Comparison of ENCODE assay signal across 10 cellular contexts in the genomic region with DNA sequence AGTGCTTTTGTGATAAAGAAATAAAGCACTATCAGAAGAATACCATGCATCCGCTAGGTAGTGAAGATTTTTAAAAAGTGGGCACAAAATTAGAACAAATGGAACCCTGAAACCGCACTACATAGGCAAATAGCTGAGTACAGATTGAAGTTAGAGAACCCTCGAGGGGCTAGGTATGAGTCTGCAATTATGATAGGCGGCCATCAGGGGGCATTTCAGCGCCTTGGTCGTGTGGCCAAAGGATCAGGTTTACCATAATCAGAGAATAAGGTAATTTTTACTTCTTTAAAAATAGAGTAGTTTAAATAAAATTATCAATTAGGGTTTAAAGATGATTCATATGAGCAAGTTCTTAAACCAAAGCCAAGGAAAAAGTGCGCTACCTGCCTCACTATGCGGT.
DNase-seq lines count a peak whose midpoint lies in the region; ATAC-seq, FAIRE-seq and TF ChIP-seq lines count a peak whose summit lies in the region.
"Had no signal": no experiment of that assay in that cellular context is flagged by ENCODE, and none has a peak within 500 bp of the region (broad histone marks: within the 10 kb centered on the region; RNA-seq: fewer than 3 reads in every experiment).

No MANE protein-coding gene starts in this region.

- H3K9me3 ChIP-seq in HepG2 (ENCODE audit: low read length): no peaks in the 10 kb centered on the region

- no peaks in the 10 kb centered on the region; the same call in 1 of the 2 replicates for H3K4me1 ChIP-seq in HepG2 (ENCODE audit: insufficient read depth, low read length)

- peak; percentile 9; the same call in 1 of the 2 replicates for TF ChIP-seq RAD21 in HepG2 (CRISPR knock-in tag; IDR thresholded peaks at IDR 0.05)

- no peak for FAIRE-seq in HepG2 (lab: Jason Lieb, UNC)

- no peaks in the 10 kb centered on the region for H3K36me3 ChIP-seq in H7 (replicated peaks; ENCODE audit: control insufficient read depth, insufficient read depth, low read length)
- no peaks in the 10 kb centered on the region for H3K36me3 ChIP-seq in HepG2 (replicated peaks in 1 of 2; ENCODE audit: control insufficient read depth in 1 of 2, insufficient read depth in 2 of 2, low read length in 2 of 2)

- 27% methylated on average over 8 of the region's 8 CpGs for WGBS in HepG2 (ENCODE audit: low lambda C conversion rate)

- H3K9ac ChIP-seq in HepG2 (ENCODE audit: insufficient read depth, low read depth, low read length): no peak overlapping the region

- no peak for ATAC-seq in HepG2
- ATAC-seq in GM18502 (IDR thresholded peaks at IDR 0.05; ENCODE audit: poor library complexity, unreplicated experiment): no peak
- ATAC-seq in HG03457 (IDR thresholded peaks at IDR 0.05; ENCODE audit: unreplicated experiment): no peak
- ATAC-seq: activated naive CD4-positive, alpha-beta T cell treated with anti-CD3 and anti-CD28 coated beads, Interleukin-2, amount 50 U/mL, for 72 hours had no signal

- no peak overlapping the region for H3K4me3 ChIP-seq in H7 (ENCODE audit: insufficient read depth, low read depth, low read length)
- H3K4me3 ChIP-seq in HepG2 (replicated peaks in 1 of 3; ENCODE audit: insufficient read depth in 1 of 3, low read depth in 2 of 3, low read length in 3 of 3): no peak overlapping the region

- H2AFZ ChIP-seq in HepG2 (ENCODE audit: low read length): no peak overlapping the region

- TF ChIP-seq POLR2A in HepG2 (IDR thresholded peaks at IDR 0.05; ENCODE audit: insufficient read depth in 1 of 2, low read depth in 2 of 2, low read length in 2 of 2): no peak

- DNase-seq in CD1c-positive myeloid dendritic cell (ENCODE audit: extremely low spot score): peak; percentile 3
- peak; percentile 58 for DNase-seq in H7
- DNase-seq in activated CD4-positive, alpha-beta T cell treated with anti-CD3 and anti-CD28 coated beads, Interleukin-2, amount 50 U/mL, for 1 hour: peak; percentile 2
- no peak for DNase-seq in HepG2 (ENCODE audit: low spot score)
- no peak for DNase-seq in NCI-H187 treated with DMSO at 0.1 percent for 48 hours (lab: John Stamatoyannopoulos, UW)
- no peak for DNase-seq in C1 segment of cervical spinal cord (lab: John Stamatoyannopoulos, UW)
- DNase-seq: RPMI8226 had no signal

- peak; percentile 50 for TF ChIP-seq CTCF in HepG2 (CRISPR knock-in tag; IDR thresholded peaks at IDR 0.05)

- in situ Hi-C loops in HepG2 (cut with HindIII; ENCODE audit: extremely low pct_ligation_motif_present, low pct_unique_long_range_greater_than_20kb): loop anchor here (10.0 kb wide), 1 partner anchor 405 kb away; no protein-coding TSS in a partner anchor

- intact Hi-C loops in HepG2 (cut with micrococcal nuclease; ENCODE audit: unreplicated experiment): loop anchor here (1.0 to 5.0 kb wide), 3 partner anchors 282 to 410 kb away; a partner anchor contains a TSS

- no peaks in the 10 kb centered on the region for H4K20me1 ChIP-seq in HepG2 (ENCODE audit: insufficient read depth, low read length)

- TF ChIP-seq EP300 in HepG2 (IDR thresholded peaks at IDR 0.05; ENCODE audit: low read depth in 2 of 2, low read length in 2 of 2) (no peak), HepG2 (CRISPR knock-in tag; IDR thresholded peaks at IDR 0.05; ENCODE audit: borderline replicate concordance) (no peak)

- CTCF ChIA-PET in HepG2 (lab: Yijun Ruan, JAX; ENCODE audit: low intra/inter-chr PET ratio, low total read pairs): interaction anchor here (0.9 to 1.5 kb wide), 3 partner anchors 406 to 411 kb away, joined by 3 to 8 read pairs (median 6); no protein-coding TSS in a partner anchor

- BruUV-seq in HepG2 (replicated peaks; lab: Mats Ljungman, UMichigan): no TSS peak

- H3K27me3 ChIP-seq in H7 (ENCODE audit: control insufficient read depth, insufficient read depth, low read length) (no peaks in the 10 kb centered on the region), HepG2 (ENCODE audit: control insufficient read depth in 1 of 2, insufficient read depth in 2 of 2, low read length in 2 of 2) (peaks cover 0 to 2% of the 10 kb centered on the region in 2 experiments; a peak in 2 of 5 replicates)

- no peak overlapping the region for H3K4me2 ChIP-seq in HepG2 (ENCODE audit: low read depth, low read length)

- no peak overlapping the region for H3K27ac ChIP-seq in HepG2 (ENCODE audit: extremely low read length, insufficient read depth, low read length)

- no peaks in the 10 kb centered on the region for H3K79me2 ChIP-seq in HepG2 (ENCODE audit: insufficient read depth, low read length)

- POLR2A ChIA-PET in HepG2 (lab: Yijun Ruan, JAX): no interaction called here

TF ChIP-seq in HepG2, 621 proteins besides CTCF, POLR2A, EP300 and RAD21:
- TF ChIP-seq NFATC3 (CRISPR knock-in tag; IDR thresholded peaks at IDR 0.05) (no peak), STAG1 (CRISPR knock-in tag; IDR thresholded peaks at IDR 0.05) (peak; percentile 66), SMC3 (IDR thresholded peaks at IDR 0.05; ENCODE audit: low read length) (peak; percentile 39; the same call in 1 of the 2 replicates)

Comparison
In these comparisons a context has a peak if more than half of its experiments do, and no peak if none do; other contexts are left out.
1. DNase-seq: peak in CD1c-positive myeloid dendritic cell (single experiment), H7 (single experiment) and activated CD4-positive, alpha-beta T cell treated with anti-CD3 and anti-CD28 coated beads, Interleukin-2, amount 50 U/mL, for 1 hour (single experiment); none in HepG2 (single experiment), NCI-H187 treated with DMSO at 0.1 percent for 48 hours (single experiment) and C1 segment of cervical spinal cord (0 of 14).